Comparison of ENCODE assay signal across 13 cellular contexts in the genomic region with DNA sequence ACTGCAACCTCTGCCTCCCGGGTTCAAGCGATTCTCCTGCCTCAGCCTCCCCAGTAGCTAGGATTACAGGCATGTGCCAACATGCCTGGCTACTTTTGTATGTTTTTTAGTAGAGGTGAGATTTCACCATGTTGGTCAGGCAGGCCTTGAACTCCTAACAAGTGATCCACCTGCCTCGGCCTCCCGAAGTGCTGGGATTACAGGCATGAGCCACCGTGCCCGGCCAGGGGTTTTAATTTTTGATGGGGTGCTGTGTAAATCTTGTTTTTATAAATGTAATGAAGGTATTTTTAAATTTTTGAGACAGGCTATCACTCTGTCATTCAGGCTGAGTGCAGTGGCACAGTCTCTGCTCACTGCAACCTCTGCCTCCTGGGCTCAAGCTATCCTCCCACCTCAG. TPM values are rescaled to one million over a fixed set of nuclear protein-coding genes. Genes with fewer than 3 reads are reported as not detected.
DNase-seq lines count a peak whose midpoint lies in the region; ATAC-seq and TF ChIP-seq lines count a peak whose summit lies in the region.
"Not testable (repeated sequence)": the region's sequence is repeated elsewhere in the genome, so short reads cannot be mapped to it uniquely, and the experiment has no call there.
"Had no signal": no experiment of that assay in that cellular context is flagged by ENCODE, and none has a peak within 500 bp of the region (broad histone marks: within the 10 kb centered on the region; RNA-seq: fewer than 3 reads in every experiment).

No MANE protein-coding gene starts in this region.

- not testable (repeated sequence) for H3K79me2 ChIP-seq in DOHH2 (ENCODE audit: control insufficient read depth, low read length); Karpas-422 (ENCODE audit: low read length)

- H3K36me3 Mint-ChIP-seq in MCF 10A (ENCODE audit: insufficient read depth, unreplicated experiment); osteocyte (ENCODE audit: unreplicated experiment): not testable (repeated sequence)

- not testable (repeated sequence) for H4K20me1 ChIP-seq in DOHH2 (ENCODE audit: control insufficient read depth, insufficient read depth, low read depth, low read length); Karpas-422 (ENCODE audit: insufficient read depth, low read depth, low read length)

- not testable (repeated sequence) for H3K36me3 ChIP-seq in DOHH2 (ENCODE audit: control insufficient read depth, low read length); Karpas-422 (ENCODE audit: insufficient read depth, low read length)

- intact Hi-C loops in MCF 10A (cut with micrococcal nuclease) = not testable (repeated sequence)

- not testable (repeated sequence) for H3K4me1 Mint-ChIP-seq in MCF 10A (ENCODE audit: insufficient read depth, unreplicated experiment); osteocyte (ENCODE audit: unreplicated experiment)

- not testable (repeated sequence) for H3K9ac ChIP-seq in Karpas-422 (ENCODE audit: low read length)

- H3K27ac Mint-ChIP-seq in MCF 10A (ENCODE audit: low read depth, unreplicated experiment) = peak overlapping the region; percentile 36
- H3K27ac Mint-ChIP-seq in osteocyte (ENCODE audit: unreplicated experiment) = not testable (repeated sequence)

- H3K27me3 ChIP-seq in DOHH2 (ENCODE audit: control insufficient read depth, low read length); Karpas-422 (ENCODE audit: low read length): not testable (repeated sequence)

- CTCF ChIA-PET in MCF 10A (lab: Yijun Ruan, JAX) = interaction anchor here (0.9 kb wide), 1 partner anchor 82 kb away, joined by 5 read pairs; no protein-coding TSS in a partner anchor

- H3K27ac ChIP-seq in DOHH2 (ENCODE audit: low read depth, low read length) = peak overlapping the region; percentile 16; the same call in 1 of the 2 replicates
- H3K27ac ChIP-seq in Karpas-422 (ENCODE audit: low read length) = peak overlapping the region; percentile 29; the same call in 1 of the 2 replicates

- not testable (repeated sequence) for H3K9me3 ChIP-seq in DOHH2 (ENCODE audit: control insufficient read depth, insufficient read depth, low read length); Karpas-422 (ENCODE audit: low read length)

- peak overlapping the region; percentile 32; the same call in 1 of the 2 replicates for H3K4me3 ChIP-seq in DOHH2 (ENCODE audit: low read length)
- not testable (repeated sequence) for H3K4me3 ChIP-seq in Karpas-422 (ENCODE audit: low read length)

- not testable (repeated sequence) for DNase-seq in Karpas-422; MCF 10A (ENCODE audit: unreplicated experiment)
- DNase-seq in osteocyte (ENCODE audit: extremely low spot score, unreplicated experiment) = peak; percentile 51

- H3K27me3 Mint-ChIP-seq in MCF 10A (ENCODE audit: insufficient read depth, unreplicated experiment) = not testable (repeated sequence)
- peaks cover 43% of the 10 kb centered on the region for H3K27me3 Mint-ChIP-seq in osteocyte (ENCODE audit: unreplicated experiment)

- H2AFZ ChIP-seq in Karpas-422 (ENCODE audit: low read length) = not testable (repeated sequence)

- not testable (repeated sequence) for H3K4me3 Mint-ChIP-seq in MCF 10A (ENCODE audit: unreplicated experiment); osteocyte (ENCODE audit: unreplicated experiment)

- H3K9me2 ChIP-seq in DOHH2 (replicated peaks; ENCODE audit: control insufficient read depth, low read length); Karpas-422 (replicated peaks; ENCODE audit: insufficient read depth, low read length): not testable (repeated sequence)

- H3F3A ChIP-seq in DOHH2 (ENCODE audit: control insufficient read depth, insufficient read depth) = not testable (repeated sequence)

- peaks cover 32% of the 10 kb centered on the region for H3K4me1 ChIP-seq in DOHH2 (ENCODE audit: control insufficient read depth, low read length)
- peaks cover 24% of the 10 kb centered on the region for H3K4me1 ChIP-seq in Karpas-422 (ENCODE audit: low read length)

- ATAC-seq in SK-N-SH treated with all-trans-retinoic acid at 6 μM for 48 hours = 0 out of 3 replicates have a peak, but pooled peaks have one; percentile 16

- not testable (repeated sequence) for H3K9me3 Mint-ChIP-seq in MCF 10A (ENCODE audit: unreplicated experiment)
- peaks cover 14% of the 10 kb centered on the region for H3K9me3 Mint-ChIP-seq in osteocyte (ENCODE audit: unreplicated experiment)

- not testable (repeated sequence) for TF ChIP-seq CTCF in DOHH2 (IDR thresholded peaks at IDR 0.05; ENCODE audit: low read depth, low read length, poor library complexity, severe bottlenecking); MCF 10A (IDR thresholded peaks at IDR 0.05; ENCODE audit: unreplicated experiment); osteocyte (IDR thresholded peaks at IDR 0.05)

- POLR2A ChIA-PET in MCF 10A (lab: Yijun Ruan, JAX) = interaction anchor here (1.0 kb wide), 1 partner anchor 12 kb away, joined by 3 read pairs; no protein-coding TSS in a partner anchor

- H3K4me2 ChIP-seq in DOHH2 (ENCODE audit: low read length) (peak overlapping the region; percentile 51), Karpas-422 (ENCODE audit: low read depth, low read length, poor library complexity, severe bottlenecking) (peak overlapping the region; percentile 24)

- BruUV-seq in MCF 10A (replicated peaks; lab: Mats Ljungman, UMichigan) = not testable (repeated sequence)

RNA-seq across cellular contexts. Expression of gene THY1, which starts 17.5 kb away (rescaled TPM):
- total RNA-seq in Karpas-422 (2014; rRNA removed; shearing (Covaris generic); ENCODE audit: low replicate concordance) = not detected in 2 replicates
- not detected in 2 replicates for total RNA-seq in MCF 10A (2022)
- 11.3 and 14.0 TPM in 2 replicates for total RNA-seq in osteocyte
- total RNA-seq: B cell; Caco-2; Calu3; CD4-positive, alpha-beta T cell; CD8-positive, alpha-beta T cell had no signal

RNA-seq across cellular contexts. Expression of gene USP2, which starts 24.0 kb away (rescaled TPM):
- 15.4 and 16.9 TPM in 2 replicates for total RNA-seq in Karpas-422 (2014; rRNA removed; shearing (Covaris generic); ENCODE audit: low replicate concordance)
- total RNA-seq in MCF 10A (2022) (0.14 and 0.54 TPM in 2 replicates), osteocyte (0.11 and 0.24 TPM in 2 replicates)
- total RNA-seq: A172, B cell had no signal

RNA-seq across cellular contexts. Expression of gene MFRP, which starts 58.9 kb away (rescaled TPM):
- total RNA-seq in Karpas-422 (2014; rRNA removed; shearing (Covaris generic); ENCODE audit: low replicate concordance) = not detected in 2 replicates
- total RNA-seq in MCF 10A (2022) (not detected in 2 replicates), osteocyte (not detected in 2 replicates)
- total RNA-seq: A172; B cell; Caco-2; Calu3; CD4-positive, alpha-beta T cell; CD8-positive, alpha-beta T cell; Daoy; GM12878 had no signal

Comparison
In these comparisons a context has a peak if more than half of its experiments do, and no peak if none do; other contexts are left out.
1. RNA of gene THY1, which starts 17.5 kb away (total RNA-seq): 11.3 to 14.0 TPM in osteocyte; not detected in Karpas-422 and not detected in MCF 10A; every median in the first group is over 10 times any median in the second.
2. RNA of gene USP2, which starts 24.0 kb away (total RNA-seq): 15.4 to 16.9 TPM in Karpas-422; 0.14 to 0.54 TPM in MCF 10A and 0.11 to 0.24 TPM in osteocyte; every median in the first group is over 10 times any median in the second.